Comparison of ENCODE assay signal across 8 cellular contexts in the genomic region with DNA sequence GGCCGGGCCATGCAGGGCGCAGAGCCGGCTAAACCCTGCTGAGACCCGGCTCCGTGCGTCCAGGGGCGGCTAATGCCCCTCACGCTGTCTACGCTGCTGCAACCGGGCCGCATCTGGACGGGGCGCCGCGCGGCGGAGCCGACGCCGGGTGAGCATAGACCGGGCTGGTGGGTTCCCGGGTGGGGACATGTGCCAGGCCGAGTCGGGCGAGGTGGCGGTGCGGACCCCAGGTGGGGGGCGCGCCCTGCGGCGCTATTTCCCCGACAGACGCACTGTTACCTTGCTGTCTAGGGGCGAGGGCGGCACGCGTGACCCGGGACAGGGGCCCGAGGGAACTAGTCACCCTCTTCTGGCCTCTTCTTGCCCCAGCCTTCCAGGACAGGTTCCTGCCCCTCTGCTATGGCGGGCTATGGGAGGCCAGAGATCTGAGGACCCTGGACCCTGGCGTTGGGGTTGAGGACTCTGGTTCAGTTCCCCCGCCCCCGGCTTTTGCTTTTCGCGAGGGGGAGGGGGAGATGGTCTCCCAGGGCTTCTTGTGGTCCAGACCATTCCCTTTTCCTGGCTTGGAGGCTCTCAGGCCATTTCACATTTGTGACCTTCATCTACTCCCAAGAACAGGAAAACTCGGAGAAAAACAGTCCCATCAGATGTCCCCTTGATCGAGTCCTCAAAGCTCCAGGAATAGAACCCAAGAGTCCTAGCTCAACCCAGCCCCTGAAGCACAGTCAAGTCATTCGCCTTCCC. TPM values are rescaled to one million over a fixed set of nuclear protein-coding genes. Genes with fewer than 3 reads are reported as not detected.
A peak's percentile ranks its signal among the peaks of the same experiment; 100 is the strongest.
DNase-seq lines count a peak whose midpoint lies in the region; ATAC-seq and TF ChIP-seq lines count a peak whose summit lies in the region.

No MANE protein-coding gene starts in this region.

- H3K27me3 ChIP-seq in esophagus squamous epithelium: no peaks in the 10 kb centered on the region
- H3K27me3 ChIP-seq in osteoblast (ENCODE audit: insufficient read depth, low read length): no peaks in the 10 kb centered on the region

- 0 to 6% methylated on average over 3 to 4 of the region's 48 CpGs for WGBS in esophagus squamous epithelium, 2 donors

- DNase-seq in esophagus squamous epithelium (lab: John Stamatoyannopoulos, UW) (no peak), osteoblast (ENCODE audit: insufficient read length, low spot score, missing footprints) (no peak), medulla oblongata (ENCODE audit: extremely low spot score) (no peak), NCI-H446 treated with DMSO at 0.1 percent for 48 hours (lab: John Stamatoyannopoulos, UW) (no peak)

- H3K36me3 ChIP-seq in esophagus squamous epithelium: peaks cover 24 to 41% (median 25%) of the 10 kb centered on the region in 3 donors
- H3K36me3 ChIP-seq in osteoblast (ENCODE audit: insufficient read depth, low read length): peaks cover 27% of the 10 kb centered on the region

- H4K20me1 ChIP-seq in osteoblast (ENCODE audit: insufficient read depth, low read length): no peaks in the 10 kb centered on the region

- H3K9me3 ChIP-seq in esophagus squamous epithelium: no peaks in the 10 kb centered on the region
- no peaks in the 10 kb centered on the region for H3K9me3 ChIP-seq in osteoblast (ENCODE audit: low read depth, low read length)

- peak overlapping the region; percentile 83 for H3K4me2 ChIP-seq in osteoblast (ENCODE audit: insufficient read depth, low read length)

- H3K4me1 ChIP-seq in esophagus squamous epithelium (peaks cover 0 to 23% (median 11%) of the 10 kb centered on the region in 3 donors), osteoblast (ENCODE audit: insufficient read depth, low read length) (peaks cover 11% of the 10 kb centered on the region)

- intact Hi-C loops in esophagus squamous epithelium (cut with DNase I): loop anchor here (5.0 kb wide), 1 partner anchor 49 kb away; no protein-coding TSS in a partner anchor

- H3K79me2 ChIP-seq in osteoblast (ENCODE audit: insufficient read depth, low read length): peaks cover 5% of the 10 kb centered on the region

- H3K4me3 ChIP-seq in esophagus squamous epithelium (peak overlapping the region; percentile 74 to 83 (median 78)), osteoblast (ENCODE audit: insufficient read depth, low read length) (peak overlapping the region; percentile 87)

- TF ChIP-seq POLR2A in esophagus squamous epithelium (IDR thresholded peaks at IDR 0.05): peak in 1 of 4 donors; percentile 2

- TF ChIP-seq CTCF in esophagus squamous epithelium (IDR thresholded peaks at IDR 0.05) (no peak), osteoblast (IDR thresholded peaks at IDR 0.05; ENCODE audit: extremely low read depth, low read depth, low read length) (no peak)

- peak overlapping the region; percentile 91 to 94 (median 93) for H3K27ac ChIP-seq in esophagus squamous epithelium
- peak overlapping the region; percentile 37 for H3K27ac ChIP-seq in osteoblast (ENCODE audit: low read depth, low read length)

- peak overlapping the region; percentile 65 for H2AFZ ChIP-seq in osteoblast (ENCODE audit: low read length)

- peak; percentile 18 for ATAC-seq in GM18519 (IDR thresholded peaks at IDR 0.05; ENCODE audit: low FRiP score, unreplicated experiment)
- peak; percentile 30 for ATAC-seq in HG02885 (IDR thresholded peaks at IDR 0.05; ENCODE audit: poor library complexity, unreplicated experiment)
- ATAC-seq in SK-N-SH treated with all-trans-retinoic acid at 6 μM for 48 hours: peak; percentile 77
- no peak for ATAC-seq in HG03565 (IDR thresholded peaks at IDR 0.05; ENCODE audit: unreplicated experiment)

TF ChIP-seq in SK-N-SH treated with all-trans-retinoic acid at 6 μM for 48 hours, 23 proteins besides CTCF, POLR2A, EP300 and RAD21 (continues in another document):
- TF ChIP-seq ZNF8 (CRISPR knock-in tag; IDR thresholded peaks at IDR 0.05) (no peak), ISL1 (CRISPR knock-in tag; IDR thresholded peaks at IDR 0.05) (no peak), TOX (CRISPR knock-in tag; IDR thresholded peaks at IDR 0.05; ENCODE audit: borderline replicate concordance) (no peak), ZNF70 (CRISPR knock-in tag; IDR thresholded peaks at IDR 0.05) (no peak), ZC3H10 (CRISPR knock-in tag; IDR thresholded peaks at IDR 0.05) (no peak), ESRRG (CRISPR knock-in tag; IDR thresholded peaks at IDR 0.05) (no peak), RARB (CRISPR knock-in tag; IDR thresholded peaks at IDR 0.05) (no peak), BACH2 (CRISPR knock-in tag; IDR thresholded peaks at IDR 0.05; ENCODE audit: borderline replicate concordance) (no peak), OSR1 (CRISPR knock-in tag; IDR thresholded peaks at IDR 0.05) (no peak), ZFP3 (CRISPR knock-in tag; IDR thresholded peaks at IDR 0.05) (no peak), SNAI2 (CRISPR knock-in tag; IDR thresholded peaks at IDR 0.05) (no peak), ZFP30 (CRISPR knock-in tag; IDR thresholded peaks at IDR 0.05) (no peak), ZNF565 (CRISPR knock-in tag; conservative IDR thresholded peaks at IDR 0.05; ENCODE audit: low read depth) (no peak), PPARA (CRISPR knock-in tag; IDR thresholded peaks at IDR 0.05; ENCODE audit: borderline replicate concordance) (no peak)
- TF ChIP-seq, protein P1, sequence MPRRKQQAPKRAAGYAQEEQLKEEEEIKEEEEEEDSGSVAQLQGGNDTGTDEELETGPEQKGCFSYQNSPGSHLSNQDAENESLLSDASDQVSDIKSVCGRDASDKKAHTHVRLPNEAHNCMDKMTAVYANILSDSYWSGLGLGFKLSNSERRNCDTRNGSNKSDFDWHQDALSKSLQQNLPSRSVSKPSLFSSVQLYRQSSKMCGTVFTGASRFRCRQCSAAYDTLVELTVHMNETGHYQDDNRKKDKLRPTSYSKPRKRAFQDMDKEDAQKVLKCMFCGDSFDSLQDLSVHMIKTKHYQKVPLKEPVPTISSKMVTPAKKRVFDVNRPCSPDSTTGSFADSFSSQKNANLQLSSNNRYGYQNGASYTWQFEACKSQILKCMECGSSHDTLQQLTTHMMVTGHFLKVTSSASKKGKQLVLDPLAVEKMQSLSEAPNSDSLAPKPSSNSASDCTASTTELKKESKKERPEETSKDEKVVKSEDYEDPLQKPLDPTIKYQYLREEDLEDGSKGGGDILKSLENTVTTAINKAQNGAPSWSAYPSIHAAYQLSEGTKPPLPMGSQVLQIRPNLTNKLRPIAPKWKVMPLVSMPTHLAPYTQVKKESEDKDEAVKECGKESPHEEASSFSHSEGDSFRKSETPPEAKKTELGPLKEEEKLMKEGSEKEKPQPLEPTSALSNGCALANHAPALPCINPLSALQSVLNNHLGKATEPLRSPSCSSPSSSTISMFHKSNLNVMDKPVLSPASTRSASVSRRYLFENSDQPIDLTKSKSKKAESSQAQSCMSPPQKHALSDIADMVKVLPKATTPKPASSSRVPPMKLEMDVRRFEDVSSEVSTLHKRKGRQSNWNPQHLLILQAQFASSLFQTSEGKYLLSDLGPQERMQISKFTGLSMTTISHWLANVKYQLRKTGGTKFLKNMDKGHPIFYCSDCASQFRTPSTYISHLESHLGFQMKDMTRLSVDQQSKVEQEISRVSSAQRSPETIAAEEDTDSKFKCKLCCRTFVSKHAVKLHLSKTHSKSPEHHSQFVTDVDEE (CRISPR knock-in tag; IDR thresholded peaks at IDR 0.05): no peak
- TF ChIP-seq, protein P2, sequence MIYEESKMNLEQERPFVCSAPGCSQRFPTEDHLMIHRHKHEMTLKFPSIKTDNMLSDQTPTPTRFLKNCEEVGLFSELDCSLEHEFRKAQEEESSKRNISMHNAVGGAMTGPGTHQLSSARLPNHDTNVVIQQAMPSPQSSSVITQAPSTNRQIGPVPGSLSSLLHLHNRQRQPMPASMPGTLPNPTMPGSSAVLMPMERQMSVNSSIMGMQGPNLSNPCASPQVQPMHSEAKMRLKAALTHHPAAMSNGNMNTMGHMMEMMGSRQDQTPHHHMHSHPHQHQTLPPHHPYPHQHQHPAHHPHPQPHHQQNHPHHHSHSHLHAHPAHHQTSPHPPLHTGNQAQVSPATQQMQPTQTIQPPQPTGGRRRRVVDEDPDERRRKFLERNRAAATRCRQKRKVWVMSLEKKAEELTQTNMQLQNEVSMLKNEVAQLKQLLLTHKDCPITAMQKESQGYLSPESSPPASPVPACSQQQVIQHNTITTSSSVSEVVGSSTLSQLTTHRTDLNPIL (CRISPR knock-in tag; IDR thresholded peaks at IDR 0.05; ENCODE audit: low read depth): no peak
- TF ChIP-seq, protein P3, sequence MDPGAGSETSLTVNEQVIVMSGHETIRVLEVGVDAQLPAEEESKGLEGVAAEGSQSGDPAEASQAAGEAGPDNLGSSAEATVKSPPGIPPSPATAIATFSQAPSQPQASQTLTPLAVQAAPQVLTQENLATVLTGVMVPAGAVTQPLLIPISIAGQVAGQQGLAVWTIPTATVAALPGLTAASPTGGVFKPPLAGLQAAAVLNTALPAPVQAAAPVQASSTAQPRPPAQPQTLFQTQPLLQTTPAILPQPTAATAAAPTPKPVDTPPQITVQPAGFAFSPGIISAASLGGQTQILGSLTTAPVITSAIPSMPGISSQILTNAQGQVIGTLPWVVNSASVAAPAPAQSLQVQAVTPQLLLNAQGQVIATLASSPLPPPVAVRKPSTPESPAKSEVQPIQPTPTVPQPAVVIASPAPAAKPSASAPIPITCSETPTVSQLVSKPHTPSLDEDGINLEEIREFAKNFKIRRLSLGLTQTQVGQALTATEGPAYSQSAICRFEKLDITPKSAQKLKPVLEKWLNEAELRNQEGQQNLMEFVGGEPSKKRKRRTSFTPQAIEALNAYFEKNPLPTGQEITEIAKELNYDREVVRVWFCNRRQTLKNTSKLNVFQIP (CRISPR knock-in tag; IDR thresholded peaks at IDR 0.05; ENCODE audit: borderline replicate concordance, low read depth): no peak

RNA-seq across cellular contexts. Expression of gene SLC27A4, which starts 0.5 kb away (rescaled TPM):
- total RNA-seq in esophagus squamous epithelium (100 to 1,000 TPM in 1 of 4 donors, 10 to 100 TPM in 3; 36.6 to 110 (median 72.2) TPM), osteoblast (21.4 and 23.0 TPM in 2 replicates)

RNA-seq across cellular contexts. Expression of gene COQ4, which starts 18.2 kb away (rescaled TPM):
- total RNA-seq in esophagus squamous epithelium (10 to 100 TPM; 55.5 to 89.2 (median 77.9) TPM), osteoblast (34.7 and 34.8 TPM in 2 replicates)

RNA-seq across cellular contexts. Expression of gene TRUB2, which starts 18.6 kb away (rescaled TPM):
- total RNA-seq in esophagus squamous epithelium: 10 to 100 TPM; 13.2 to 15.6 (median 15.3) TPM
- 16.2 and 16.3 TPM in 2 replicates for total RNA-seq in osteoblast

RNA-seq across cellular contexts. Expression of gene URM1, which starts 30.3 kb away (rescaled TPM):
- total RNA-seq in esophagus squamous epithelium: 10 to 100 TPM; 22.7 to 31.5 (median 25.5) TPM
- total RNA-seq in osteoblast: 29.2 and 35.1 TPM in 2 replicates
